8 cellular contexts compared by ENCODE assay signal in genomic region chr20:50192364-50193168, GRCh38. TPM values are rescaled to one million over a fixed set of nuclear protein-coding genes. Genes with fewer than 3 reads are reported as not detected.
DNase-seq lines count a peak whose midpoint lies in the region; ATAC-seq and TF ChIP-seq lines count a peak whose summit lies in the region.

No MANE protein-coding gene starts in this region.

- peaks cover 29% of the 10 kb centered on the region for H3K36me3 ChIP-seq in adipocyte (ENCODE audit: control insufficient read depth, insufficient read depth, low read length, severe bottlenecking)
- peaks cover 0 to 27% (median 0%) of the 10 kb centered on the region in 9 donors for H3K36me3 ChIP-seq in heart right ventricle
- no peaks in the 10 kb centered on the region for H3K36me3 ChIP-seq in uterus

- H3K9me3 ChIP-seq in adipocyte (ENCODE audit: control insufficient read depth, low read length): no peaks in the 10 kb centered on the region
- H3K9me3 ChIP-seq in heart right ventricle: no peaks in the 10 kb centered on the region
- H3K9me3 ChIP-seq in uterus: no peaks in the 10 kb centered on the region

- H3K9ac ChIP-seq in adipocyte (ENCODE audit: low read length): peak overlapping the region; percentile 100

- TF ChIP-seq POLR2A in NB4 (IDR thresholded peaks at IDR 0.05; ENCODE audit: extremely low read depth, insufficient read length) (no peak), uterus (IDR thresholded peaks at IDR 0.05) (peak; percentile 21 to 48)

- peaks cover 27% of the 10 kb centered on the region for H3K4me1 ChIP-seq in adipocyte (ENCODE audit: control insufficient read depth, insufficient read depth, low read length)
- H3K4me1 ChIP-seq in heart right ventricle: peaks cover 7 to 42% (median 25%) of the 10 kb centered on the region in 9 donors
- H3K4me1 ChIP-seq in uterus: peaks cover 0 to 4% of the 10 kb centered on the region in 2 donors

- H3K27me3 ChIP-seq in adipocyte (replicated peaks; ENCODE audit: control insufficient read depth, insufficient read depth, low read length) (no peaks in the 10 kb centered on the region), heart right ventricle (peaks cover 0 to 9% (median 0%) of the 10 kb centered on the region in 7 donors), uterus (no peaks in the 10 kb centered on the region)

- 11% methylated on average over 25 of the region's 25 CpGs for WGBS in heart right ventricle, 2 donors

- no peak for TF ChIP-seq CTCF in NB4 (IDR thresholded peaks at IDR 0.05; ENCODE audit: low read depth, low read length)
- no peak for TF ChIP-seq CTCF in heart right ventricle (IDR thresholded peaks at IDR 0.05)
- no peak for TF ChIP-seq CTCF in uterus (IDR thresholded peaks at IDR 0.05)

- H3K27ac ChIP-seq in heart right ventricle: peak overlapping the region; percentile 96 to 99 (median 99)
- H3K27ac ChIP-seq in uterus: peak overlapping the region; percentile 100

- peak overlapping the region; percentile 75 for H3K4me3 ChIP-seq in NB4 (ENCODE audit: low read depth, low read length)
- H3K4me3 ChIP-seq in adipocyte (ENCODE audit: low read length): peak overlapping the region; percentile 98
- H3K4me3 ChIP-seq in heart right ventricle: peak overlapping the region; percentile 71 to 96 (median 88)
- peak overlapping the region; percentile 56 to 97 for H3K4me3 ChIP-seq in uterus

- intact Hi-C loops in heart right ventricle (cut with DNase I) (loop anchor here in 8 of 10 donors (5.0 to 10.0 kb wide), 9 partner anchors 75 to 205 kb away; no protein-coding TSS in a partner anchor), uterus (cut with DNase I; ENCODE audit: low total_unique reads) (loop anchor here (10.0 kb wide), 1 partner anchor 92 kb away; no protein-coding TSS in a partner anchor)

- DNase-seq in ACHN (peak; percentile 88), NB4 (ENCODE audit: low read depth) (peak; percentile 97), SW480 (ENCODE audit: low spot score) (peak; percentile 98), adipocyte (ENCODE audit: low read depth) (peak; percentile 96), heart right ventricle (peak; percentile 77 to 86), pulmonary artery endothelial cell (ENCODE audit: low read depth, low spot score) (peak; percentile 56), uterus (peak; percentile 88 to 92)

- in situ Hi-C loops in ACHN (cut with HindIII; ENCODE audit: low pct_ligation_motif_present, low pct_unique_long_range_greater_than_20kb, low sequenced_read_pairs): no loop called here

- ATAC-seq in GM19035 (IDR thresholded peaks at IDR 0.05; ENCODE audit: unreplicated experiment): peak; percentile 38
- ATAC-seq in heart right ventricle: peak in 4 of 8 donors; percentile 56 to 68 (median 62)

RNA-seq across cellular contexts. Expression of gene CEBPB, which starts 1.9 kb away (rescaled TPM):
- total RNA-seq in heart right ventricle (100 to 1,000 TPM in 1 of 10 donors, 10 to 100 TPM in 9; 28.9 to 104 (median 42.3) TPM), pulmonary artery endothelial cell (9.6 and 12.1 TPM in 2 replicates), uterus (100 to 1,000 TPM in 1 of 4 donors, 10 to 100 TPM in 3; 15.6 to 100 (median 59.9) TPM)
- polyA plus RNA-seq in heart right ventricle: 10 to 100 TPM; 20.9 to 44.1 TPM

RNA-seq across cellular contexts. Expression of gene PEDS1, which starts 39.0 kb away (rescaled TPM):
- 10 to 100 TPM; 12.2 to 36.2 (median 19.4) TPM for total RNA-seq in heart right ventricle
- polyA plus RNA-seq in heart right ventricle: 10 to 100 TPM; 31.1 to 40.2 TPM
- 35.3 and 38.7 TPM in 2 replicates for total RNA-seq in pulmonary artery endothelial cell
- 10 to 100 TPM in 1 of 4 donors, 1 to 10 TPM in 3; 1.5 to 19.8 (median 6.1) TPM for total RNA-seq in uterus
